Comparison of ENCODE assay signal across 14 cellular contexts in the genomic region with DNA sequence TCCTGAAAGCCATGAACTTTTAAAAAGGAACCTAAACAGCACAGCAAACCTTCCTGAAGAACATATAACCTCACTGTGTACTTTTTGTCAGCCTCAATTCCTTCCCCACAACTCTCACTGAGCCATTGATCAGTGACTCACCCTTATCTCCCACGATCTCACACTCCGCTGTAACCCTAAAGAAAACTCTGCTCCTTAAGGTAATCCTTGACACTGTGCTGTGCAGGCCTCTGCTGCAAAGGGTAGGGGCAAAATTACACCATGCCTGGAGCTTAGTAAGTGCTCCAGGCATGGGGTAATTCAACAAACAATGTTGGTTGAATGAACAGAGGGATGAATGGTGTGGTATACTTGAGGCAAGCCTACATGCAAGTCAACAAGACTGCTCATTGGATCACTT.
DNase-seq lines count a peak whose midpoint lies in the region; ATAC-seq and TF ChIP-seq lines count a peak whose summit lies in the region.
"Had no signal": no experiment of that assay in that cellular context is flagged by ENCODE, and none has a peak within 500 bp of the region (broad histone marks: within the 10 kb centered on the region; RNA-seq: fewer than 3 reads in every experiment).

No MANE protein-coding gene starts in this region.

- peak; percentile 32 for ATAC-seq in CD4-positive, alpha-beta T cell (ENCODE audit: poor library complexity)
- ATAC-seq in GM23338 (peak; percentile 45), HG03025 (IDR thresholded peaks at IDR 0.05; ENCODE audit: low FRiP score, unreplicated experiment) (no peak), HG03108 (IDR thresholded peaks at IDR 0.05; ENCODE audit: unreplicated experiment) (no peak)

- H4K20me1 ChIP-seq in GM23338 (replicated peaks; ENCODE audit: insufficient read depth) = no peaks in the 10 kb centered on the region
- H4K20me1 ChIP-seq: BLaER1 treated with 17β-estradiol and CSF1 and Interleukin-3, amounts not matched to agents 10 nM and 100 nM had no signal

- no peak overlapping the region for H3K4me3 Mint-ChIP-seq in CD4-positive, alpha-beta T cell
- H3K4me3 Mint-ChIP-seq in GM23338 = no peak overlapping the region
- no peak overlapping the region for H3K4me3 Mint-ChIP-seq in activated CD4-positive, alpha-beta memory T cell treated with anti-CD3 and anti-CD28 coated beads, Interleukin-2, amount 10 ng/mL, durations not matched to agents 7 days and 5 days
- H3K4me3 Mint-ChIP-seq: dendritic cell treated with granulocyte-macrophage colony-stimulating factor and Interleukin-4, amounts not matched to agents 40 ng/mL and 50 ng/mL, for 4 days had no signal

- H3K4me1 ChIP-seq in GM23338 (ENCODE audit: insufficient read depth) = peaks cover 14% of the 10 kb centered on the region
- H3K4me1 ChIP-seq: BLaER1 treated with 17β-estradiol and CSF1 and Interleukin-3, amounts not matched to agents 10 nM and 100 nM; left ventricle myocardium inferior had no signal

- no peak overlapping the region for H3K4me2 ChIP-seq in GM23338
- H3K4me2 ChIP-seq: BLaER1 treated with 17β-estradiol and CSF1 and Interleukin-3, amounts not matched to agents 10 nM and 100 nM had no signal

- peaks cover 9% of the 10 kb centered on the region for H3K4me1 Mint-ChIP-seq in CD4-positive, alpha-beta T cell (ENCODE audit: low read depth)
- peaks cover 20% of the 10 kb centered on the region for H3K4me1 Mint-ChIP-seq in GM23338
- H3K4me1 Mint-ChIP-seq in activated CD4-positive, alpha-beta memory T cell treated with anti-CD3 and anti-CD28 coated beads, Interleukin-2, amount 10 ng/mL, durations not matched to agents 7 days and 5 days = peaks cover 8% of the 10 kb centered on the region

- no peaks in the 10 kb centered on the region for H3F3A ChIP-seq in GM23338 (replicated peaks; ENCODE audit: low read depth)

- no peaks in the 10 kb centered on the region for H3K9me3 Mint-ChIP-seq in CD4-positive, alpha-beta T cell
- no peaks in the 10 kb centered on the region for H3K9me3 Mint-ChIP-seq in GM23338
- H3K9me3 Mint-ChIP-seq in activated CD4-positive, alpha-beta memory T cell treated with anti-CD3 and anti-CD28 coated beads, Interleukin-2, amount 10 ng/mL, durations not matched to agents 7 days and 5 days = no peaks in the 10 kb centered on the region
- H3K9me3 Mint-ChIP-seq: dendritic cell treated with granulocyte-macrophage colony-stimulating factor and Interleukin-4, amounts not matched to agents 40 ng/mL and 50 ng/mL, for 4 days had no signal

- H3K36me3 Mint-ChIP-seq in CD4-positive, alpha-beta T cell (ENCODE audit: low read depth) = no peaks in the 10 kb centered on the region
- no peaks in the 10 kb centered on the region for H3K36me3 Mint-ChIP-seq in GM23338 (ENCODE audit: low read depth)
- H3K36me3 Mint-ChIP-seq in activated CD4-positive, alpha-beta memory T cell treated with anti-CD3 and anti-CD28 coated beads, Interleukin-2, amount 10 ng/mL, durations not matched to agents 7 days and 5 days (ENCODE audit: low read depth) = no peaks in the 10 kb centered on the region

- no peaks in the 10 kb centered on the region for H3K27me3 Mint-ChIP-seq in CD4-positive, alpha-beta T cell
- peaks cover 2% of the 10 kb centered on the region for H3K27me3 Mint-ChIP-seq in GM23338 (ENCODE audit: insufficient read depth, low read depth, poor library complexity)
- H3K27me3 Mint-ChIP-seq in activated CD4-positive, alpha-beta memory T cell treated with anti-CD3 and anti-CD28 coated beads, Interleukin-2, amount 10 ng/mL, durations not matched to agents 7 days and 5 days = no peaks in the 10 kb centered on the region

- no peak overlapping the region; the same call in 1 of the 2 replicates for H2AFZ ChIP-seq in GM23338

- no peaks in the 10 kb centered on the region for H3K27me3 ChIP-seq in CD4-positive, alpha-beta T cell (ENCODE audit: control insufficient read depth, insufficient read depth, low read length)
- no peaks in the 10 kb centered on the region for H3K27me3 ChIP-seq in GM23338 (ENCODE audit: insufficient read depth)
- H3K27me3 ChIP-seq: BLaER1 treated with 17β-estradiol and CSF1 and Interleukin-3, amounts not matched to agents 10 nM and 100 nM; ovary had no signal

- no peak overlapping the region for H3K4me3 ChIP-seq in GM23338
- H3K4me3 ChIP-seq: BLaER1 treated with 17β-estradiol and CSF1 and Interleukin-3, amounts not matched to agents 10 nM and 100 nM; left ventricle myocardium inferior; ovary had no signal

- 0 out of 2 replicates have a peak, but pooled peaks cover 6% of the 10 kb centered on the region for H3K9me2 ChIP-seq in GM23338 (ENCODE audit: insufficient read depth)

- intact Hi-C loops in CD4-positive, alpha-beta T cell (cut with DNase I, micrococcal nuclease) = no loop called here

- POLR2A ChIA-PET in CD4-positive, alpha-beta T cell (lab: Charles Lee) = no interaction called here
- POLR2A ChIA-PET in activated CD4-positive, alpha-beta memory T cell treated with anti-CD3 and anti-CD28 coated beads, Interleukin-2, amount 10 ng/mL, durations not matched to agents 7 days and 5 days (lab: Charles Lee) = no interaction called here

- H3K36me3 ChIP-seq in GM23338 (ENCODE audit: insufficient read depth) = no peaks in the 10 kb centered on the region
- H3K36me3 ChIP-seq: BLaER1 treated with 17β-estradiol and CSF1 and Interleukin-3, amounts not matched to agents 10 nM and 100 nM; left ventricle myocardium inferior; ovary had no signal

- CTCF ChIA-PET in CD4-positive, alpha-beta T cell (lab: Charles Lee) = no interaction called here
- CTCF ChIA-PET in activated CD4-positive, alpha-beta memory T cell treated with anti-CD3 and anti-CD28 coated beads, Interleukin-2, amount 10 ng/mL, durations not matched to agents 7 days and 5 days (lab: Charles Lee) = no interaction called here

- H3K27ac Mint-ChIP-seq in CD4-positive, alpha-beta T cell = no peak overlapping the region
- H3K27ac Mint-ChIP-seq in GM23338 = no peak overlapping the region
- H3K27ac Mint-ChIP-seq in activated CD4-positive, alpha-beta memory T cell treated with anti-CD3 and anti-CD28 coated beads, Interleukin-2, amount 10 ng/mL, durations not matched to agents 7 days and 5 days = no peak overlapping the region
- H3K27ac Mint-ChIP-seq: dendritic cell treated with granulocyte-macrophage colony-stimulating factor and Interleukin-4, amounts not matched to agents 40 ng/mL and 50 ng/mL, for 4 days had no signal

- no peak for TF ChIP-seq CTCF in CD4-positive, alpha-beta T cell (IDR thresholded peaks at IDR 0.05)
- no peak for TF ChIP-seq CTCF in GM23338 (conservative IDR thresholded peaks at IDR 0.05; ENCODE audit: low read depth in 2 of 2)

- H3K9me3 ChIP-seq in CD4-positive, alpha-beta T cell (ENCODE audit: control insufficient read depth, low read length) = no peaks in the 10 kb centered on the region
- H3K9me3 ChIP-seq: BLaER1 treated with 17β-estradiol and CSF1 and Interleukin-3, amounts not matched to agents 10 nM and 100 nM; left ventricle myocardium inferior; ovary had no signal

- no peak overlapping the region for H3K27ac ChIP-seq in CD4-positive, alpha-beta T cell (ENCODE audit: low read depth, low read length)
- H3K27ac ChIP-seq in GM23338 (ENCODE audit: low read depth) = no peak overlapping the region
- H3K27ac ChIP-seq: BLaER1 treated with 17β-estradiol and CSF1 and Interleukin-3, amounts not matched to agents 10 nM and 100 nM; left ventricle myocardium inferior; ovary had no signal

- no peaks in the 10 kb centered on the region for H3K79me2 ChIP-seq in GM23338 (replicated peaks; ENCODE audit: insufficient read depth)

- no peak for DNase-seq in CD4-positive, alpha-beta T cell
- DNase-seq in GM23338 (ENCODE audit: low spot score) = no peak
- peak; percentile 37 for DNase-seq in activated CD4-positive, alpha-beta memory T cell treated with anti-CD3 and anti-CD28 coated beads, Interleukin-2, amount 10 ng/mL, durations not matched to agents 7 days and 5 days
- DNase-seq in kidney glomerular epithelial cell (lab: John Stamatoyannopoulos, UW) = peak; percentile 17
- DNase-seq in GM19238 (ENCODE audit: insufficient read length, low spot score) = no peak
- DNase-seq in superior temporal gyrus (ENCODE audit: extremely low spot score) = no peak
- DNase-seq: foreskin melanocyte, left ventricle myocardium inferior, MV-4-11, ovary had no signal

TF ChIP-seq in GM23338, 12 proteins besides CTCF, POLR2A, EP300 and RAD21 (continues in another document):
- TF ChIP-seq, protein P1, sequence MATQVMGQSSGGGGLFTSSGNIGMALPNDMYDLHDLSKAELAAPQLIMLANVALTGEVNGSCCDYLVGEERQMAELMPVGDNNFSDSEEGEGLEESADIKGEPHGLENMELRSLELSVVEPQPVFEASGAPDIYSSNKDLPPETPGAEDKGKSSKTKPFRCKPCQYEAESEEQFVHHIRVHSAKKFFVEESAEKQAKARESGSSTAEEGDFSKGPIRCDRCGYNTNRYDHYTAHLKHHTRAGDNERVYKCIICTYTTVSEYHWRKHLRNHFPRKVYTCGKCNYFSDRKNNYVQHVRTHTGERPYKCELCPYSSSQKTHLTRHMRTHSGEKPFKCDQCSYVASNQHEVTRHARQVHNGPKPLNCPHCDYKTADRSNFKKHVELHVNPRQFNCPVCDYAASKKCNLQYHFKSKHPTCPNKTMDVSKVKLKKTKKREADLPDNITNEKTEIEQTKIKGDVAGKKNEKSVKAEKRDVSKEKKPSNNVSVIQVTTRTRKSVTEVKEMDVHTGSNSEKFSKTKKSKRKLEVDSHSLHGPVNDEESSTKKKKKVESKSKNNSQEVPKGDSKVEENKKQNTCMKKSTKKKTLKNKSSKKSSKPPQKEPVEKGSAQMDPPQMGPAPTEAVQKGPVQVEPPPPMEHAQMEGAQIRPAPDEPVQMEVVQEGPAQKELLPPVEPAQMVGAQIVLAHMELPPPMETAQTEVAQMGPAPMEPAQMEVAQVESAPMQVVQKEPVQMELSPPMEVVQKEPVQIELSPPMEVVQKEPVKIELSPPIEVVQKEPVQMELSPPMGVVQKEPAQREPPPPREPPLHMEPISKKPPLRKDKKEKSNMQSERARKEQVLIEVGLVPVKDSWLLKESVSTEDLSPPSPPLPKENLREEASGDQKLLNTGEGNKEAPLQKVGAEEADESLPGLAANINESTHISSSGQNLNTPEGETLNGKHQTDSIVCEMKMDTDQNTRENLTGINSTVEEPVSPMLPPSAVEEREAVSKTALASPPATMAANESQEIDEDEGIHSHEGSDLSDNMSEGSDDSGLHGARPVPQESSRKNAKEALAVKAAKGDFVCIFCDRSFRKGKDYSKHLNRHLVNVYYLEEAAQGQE (IDR thresholded peaks at IDR 0.05; ENCODE audit: unreplicated experiment) = no peak
- no peak for TF ChIP-seq STAT1 (IDR thresholded peaks at IDR 0.05; ENCODE audit: unreplicated experiment)
- TF ChIP-seq, protein P2, sequence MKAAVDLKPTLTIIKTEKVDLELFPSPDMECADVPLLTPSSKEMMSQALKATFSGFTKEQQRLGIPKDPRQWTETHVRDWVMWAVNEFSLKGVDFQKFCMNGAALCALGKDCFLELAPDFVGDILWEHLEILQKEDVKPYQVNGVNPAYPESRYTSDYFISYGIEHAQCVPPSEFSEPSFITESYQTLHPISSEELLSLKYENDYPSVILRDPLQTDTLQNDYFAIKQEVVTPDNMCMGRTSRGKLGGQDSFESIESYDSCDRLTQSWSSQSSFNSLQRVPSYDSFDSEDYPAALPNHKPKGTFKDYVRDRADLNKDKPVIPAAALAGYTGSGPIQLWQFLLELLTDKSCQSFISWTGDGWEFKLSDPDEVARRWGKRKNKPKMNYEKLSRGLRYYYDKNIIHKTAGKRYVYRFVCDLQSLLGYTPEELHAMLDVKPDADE (IDR thresholded peaks at IDR 0.05) = no peak
- TF ChIP-seq POLR2AphosphoS5 (IDR thresholded peaks at IDR 0.05; ENCODE audit: low read depth) = no peak

Comparison
In these comparisons a context has a peak if more than half of its experiments do, and no peak if none do; other contexts are left out.
1. ATAC-seq: peak in CD4-positive, alpha-beta T cell (single experiment) and GM23338 (single experiment); none in HG03025 (single experiment) and HG03108 (single experiment).
2. DNase-seq: peak in activated CD4-positive, alpha-beta memory T cell treated with anti-CD3 and anti-CD28 coated beads, Interleukin-2, amount 10 ng/mL, durations not matched to agents 7 days and 5 days (single experiment) and kidney glomerular epithelial cell (single experiment); none in CD4-positive, alpha-beta T cell (0 of 10), GM23338 (single experiment), GM19238 (single experiment) and superior temporal gyrus (single experiment).